In genomic region chr14:95548328-95548929, GRCh38 we compare ENCODE assay signal across 17 cellular contexts. TPM values are rescaled to one million over a fixed set of nuclear protein-coding genes. Genes with fewer than 3 reads are reported as not detected.
A peak's percentile ranks its signal among the peaks of the same experiment; 100 is the strongest.
DNase-seq lines count a peak whose midpoint lies in the region; TF ChIP-seq lines count a peak whose summit lies in the region.
"Had no signal": no experiment of that assay in that cellular context is flagged by ENCODE, and none has a peak within 500 bp of the region (broad histone marks: within the 10 kb centered on the region; RNA-seq: fewer than 3 reads in every experiment).

No MANE protein-coding gene starts in this region.

- peak overlapping the region; percentile 19 for H3K27ac ChIP-seq in brain microvascular endothelial cell
- H3K27ac ChIP-seq: HL-60 had no signal

- no peaks in the 10 kb centered on the region for H3K27me3 ChIP-seq in brain microvascular endothelial cell (replicated peaks)

- peaks cover 20% of the 10 kb centered on the region for H3K36me3 Mint-ChIP-seq in type B pancreatic cell

- peak overlapping the region; percentile 60 for H3K27ac Mint-ChIP-seq in type B pancreatic cell
- H3K27ac Mint-ChIP-seq: GM23338 had no signal

- no peak overlapping the region for H3K4me3 Mint-ChIP-seq in type B pancreatic cell
- H3K4me3 Mint-ChIP-seq: CD14-positive monocyte, GM23338 had no signal

- H3K27me3 Mint-ChIP-seq in type B pancreatic cell = no peaks in the 10 kb centered on the region

- H3K9me3 Mint-ChIP-seq in type B pancreatic cell = peaks cover 4% of the 10 kb centered on the region
- H3K9me3 Mint-ChIP-seq: GM23338 had no signal

- H3K36me3 ChIP-seq in brain microvascular endothelial cell (replicated peaks) = no peaks in the 10 kb centered on the region

- no peaks in the 10 kb centered on the region for H3K4me1 Mint-ChIP-seq in type B pancreatic cell (ENCODE audit: unreplicated experiment)
- H3K4me1 Mint-ChIP-seq: CD14-positive monocyte had no signal

- peak; percentile 30 for DNase-seq in activated CD8-positive, alpha-beta memory T cell treated with anti-CD3 and anti-CD28 coated beads for 24 hours
- DNase-seq in activated CD8-positive, alpha-beta memory T cell treated with anti-CD3 and anti-CD28 coated beads, Interleukin-2, amount 50 U/mL, for 48 hours = no peak
- DNase-seq in brain microvascular endothelial cell = no peak
- peak; percentile 36 for DNase-seq in fibroblast of mammary gland (ENCODE audit: low read depth)
- DNase-seq in type B pancreatic cell (ENCODE audit: extremely low spot score, unreplicated experiment) = no peak
- no peak for DNase-seq in NK-92 treated with Interleukin-12 subunit alpha and Interleukin-12 subunit beta, amount 100 ng/mL, for 24 hours (lab: John Stamatoyannopoulos, UW)
- DNase-seq in hepatic stellate cell (ENCODE audit: low spot score) = no peak
- no peak for DNase-seq in medulla oblongata (ENCODE audit: extremely low spot score)
- DNase-seq: 8988T, DMS79, GDM1, KG1, NCI-H1092, NCI-H1694 treated with DMSO at 0.1 percent for 48 hours had no signal

- H3K4me3 ChIP-seq in brain microvascular endothelial cell (ENCODE audit: low read depth, low read length) (no peak overlapping the region), fibroblast of mammary gland (ENCODE audit: control insufficient read depth, low read depth, low read length) (no peak overlapping the region)
- H3K4me3 ChIP-seq: GM23338 had no signal

- in situ Hi-C loops in brain microvascular endothelial cell (cut with HindIII; ENCODE audit: low pct_ligation_motif_present, low sequenced_read_pairs) = no loop called here

- TF ChIP-seq CTCF in brain microvascular endothelial cell (IDR thresholded peaks at IDR 0.05; ENCODE audit: low read depth, low read length, missing control alignments) (no peak), fibroblast of mammary gland (conservative IDR thresholded peaks at IDR 0.05; ENCODE audit: control insufficient read depth, insufficient read depth, low read depth, low read length) (no peak), type B pancreatic cell (conservative IDR thresholded peaks at IDR 0.05) (no peak)

RNA-seq across cellular contexts. Expression of gene GLRX5, which starts 13.6 kb away (rescaled TPM):
- 48.8 and 59.4 TPM in 2 replicates for total RNA-seq in type B pancreatic cell (ENCODE audit: low replicate concordance)

RNA-seq across cellular contexts. Expression of gene SYNE3, which starts 32.0 kb away (rescaled TPM):
- 0.65 and 2.9 TPM in 2 replicates for total RNA-seq in type B pancreatic cell (ENCODE audit: low replicate concordance)

Comparison
In these comparisons a context has a peak if more than half of its experiments do, and no peak if none do; other contexts are left out.
1. DNase-seq: peak in activated CD8-positive, alpha-beta memory T cell treated with anti-CD3 and anti-CD28 coated beads for 24 hours (single experiment) and fibroblast of mammary gland (single experiment); none in activated CD8-positive, alpha-beta memory T cell treated with anti-CD3 and anti-CD28 coated beads, Interleukin-2, amount 50 U/mL, for 48 hours (single experiment), brain microvascular endothelial cell (single experiment), type B pancreatic cell (single experiment), NK-92 treated with Interleukin-12 subunit alpha and Interleukin-12 subunit beta, amount 100 ng/mL, for 24 hours (single experiment), hepatic stellate cell (single experiment) and medulla oblongata (single experiment).